9 cellular contexts compared by ENCODE assay signal in genomic region chr18:2848145-2848878, GRCh38. TPM values are rescaled to one million over a fixed set of nuclear protein-coding genes. Genes with fewer than 3 reads are reported as not detected.
A peak's percentile ranks its signal among the peaks of the same experiment; 100 is the strongest.
DNase-seq lines count a peak whose midpoint lies in the region; ATAC-seq and TF ChIP-seq lines count a peak whose summit lies in the region.
"Had no signal": no experiment of that assay in that cellular context is flagged by ENCODE, and none has a peak within 500 bp of the region (broad histone marks: within the 10 kb centered on the region; RNA-seq: fewer than 3 reads in every experiment).

No MANE protein-coding gene starts in this region.

- no peak for ATAC-seq in mucosa of descending colon
- ATAC-seq in HG02840 (IDR thresholded peaks at IDR 0.05; ENCODE audit: low FRiP score, unreplicated experiment), result no peak
- no peak for ATAC-seq in GM18502 (IDR thresholded peaks at IDR 0.05; ENCODE audit: poor library complexity, unreplicated experiment)

- DNase-seq in COLO829 (ENCODE audit: low spot score) (peak; percentile 17), Peyer's patch (no peak), fibroblast of peridontal ligament (ENCODE audit: extremely low read depth) (peak; percentile 16), prostate gland (ENCODE audit: low spot score) (no peak), mucosa of descending colon (no peak), HK-2 (ENCODE audit: unreplicated experiment) (no peak)
- DNase-seq: kidney glomerular epithelial cell had no signal

- H3K9me3 ChIP-seq in Peyer's patch, result no peaks in the 10 kb centered on the region
- no peaks in the 10 kb centered on the region for H3K9me3 ChIP-seq in prostate gland
- no peaks in the 10 kb centered on the region for H3K9me3 ChIP-seq in mucosa of descending colon

- WGBS in prostate gland, result 15% methylated on average over 16 of the region's 17 CpGs

- peaks cover 0 to 24% (median 5%) of the 10 kb centered on the region in 4 donors for H3K4me1 ChIP-seq in Peyer's patch
- no peaks in the 10 kb centered on the region for H3K4me1 ChIP-seq in prostate gland (replicated peaks)
- peaks cover 19% of the 10 kb centered on the region for H3K4me1 ChIP-seq in mucosa of descending colon (ENCODE audit: low read depth)

- H3K4me3 ChIP-seq in Peyer's patch, result peak overlapping the region; percentile 46 to 60 (median 54)
- peak overlapping the region; percentile 30 to 39 for H3K4me3 ChIP-seq in prostate gland
- no peak overlapping the region for H3K4me3 ChIP-seq in mucosa of descending colon

- TF ChIP-seq CTCF in Peyer's patch (IDR thresholded peaks at IDR 0.05) (no peak), prostate gland (IDR thresholded peaks at IDR 0.05) (no peak), mucosa of descending colon (IDR thresholded peaks at IDR 0.05) (no peak)

- H3K27ac ChIP-seq in Peyer's patch, result peak overlapping the region; percentile 36 to 72 (median 56)
- H3K27ac ChIP-seq in prostate gland, result peak overlapping the region in 1 of 2 donors; percentile 13

- H3K36me3 ChIP-seq in Peyer's patch (no peaks in the 10 kb centered on the region), prostate gland (no peaks in the 10 kb centered on the region), mucosa of descending colon (ENCODE audit: low read depth) (no peaks in the 10 kb centered on the region)

- intact Hi-C loops in prostate gland (cut with DNase I) (no loop called here), mucosa of descending colon (cut with DNase I, micrococcal nuclease) (no loop called here)

- TF ChIP-seq POLR2A in Peyer's patch (IDR thresholded peaks at IDR 0.05) (no peak), prostate gland (IDR thresholded peaks at IDR 0.05) (no peak)

- H3K27me3 ChIP-seq in Peyer's patch (peaks cover 0 to 12% of the 10 kb centered on the region in 2 donors), prostate gland (replicated peaks; ENCODE audit: insufficient read depth) (no peaks in the 10 kb centered on the region)

RNA-seq across cellular contexts. Expression of gene EMILIN2, which starts 1.5 kb away (rescaled TPM):
- total RNA-seq in Peyer's patch (10 to 100 TPM in 2 of 4 donors, 1 to 10 TPM in 2; 6.8 to 54.5 (median 12.8) TPM), prostate gland (10 to 100 TPM; 33.6 to 38.6 TPM), mucosa of descending colon (10 to 100 TPM; 13.3 to 19.6 (median 18.3) TPM)

Comparison
In these comparisons a context has a peak if more than half of its experiments do, and no peak if none do; other contexts are left out.
1. DNase-seq: peak in COLO829 (single experiment) and fibroblast of peridontal ligament (single experiment); none in Peyer's patch (0 of 3), prostate gland (single experiment), mucosa of descending colon (0 of 3) and HK-2 (single experiment).